Comparison of ENCODE assay signal across 8 cellular contexts in the genomic region with DNA sequence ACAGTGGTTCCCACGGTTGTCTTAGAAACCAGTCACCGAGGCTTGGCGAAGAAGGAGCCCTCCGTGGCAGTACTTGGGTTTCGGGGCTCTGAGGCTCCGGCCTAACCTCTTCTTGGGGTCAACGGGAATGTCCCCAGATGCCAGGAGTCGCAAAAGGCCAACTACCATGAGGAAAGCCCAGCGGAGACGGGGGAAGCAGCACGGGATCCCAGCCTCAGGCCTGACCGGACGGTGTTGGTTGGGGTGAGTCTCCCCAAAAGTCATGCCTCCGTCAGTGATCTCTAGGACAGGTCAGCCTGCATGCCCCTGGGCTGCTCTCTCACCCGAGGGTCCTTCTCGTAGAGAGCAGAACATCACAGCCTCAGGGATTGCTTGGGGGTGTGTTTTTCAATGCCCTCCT.
DNase-seq lines count a peak whose midpoint lies in the region; ATAC-seq and TF ChIP-seq lines count a peak whose summit lies in the region.
"Not testable (repeated sequence)": the region's sequence is repeated elsewhere in the genome, so short reads cannot be mapped to it uniquely, and the experiment has no call there.

No MANE protein-coding gene starts in this region.

- not testable (repeated sequence) for ATAC-seq in heart left ventricle; omental fat pad (ENCODE audit: low FRiP score)

- H3K4me3 Mint-ChIP-seq in activated T-cell treated with anti-CD3 and anti-CD28 coated beads, Interleukin-2, amount 50 U/mL, for 24 hours; chondrocyte (ENCODE audit: unreplicated experiment): not testable (repeated sequence)

- intact Hi-C loops in heart left ventricle (cut with DNase I); lower leg skin (cut with DNase I; ENCODE audit: low total_unique reads); uterus (cut with DNase I; ENCODE audit: low total_unique reads): not testable (repeated sequence)

- H3K36me3 ChIP-seq in heart left ventricle, uterus: not testable (repeated sequence)

- not testable (repeated sequence) for H3K27me3 Mint-ChIP-seq in activated T-cell treated with anti-CD3 and anti-CD28 coated beads, Interleukin-2, amount 50 U/mL, for 24 hours; chondrocyte (ENCODE audit: low read depth)

- not testable (repeated sequence) for TF ChIP-seq CTCF in chondrocyte (IDR thresholded peaks at IDR 0.05); heart left ventricle (IDR thresholded peaks at IDR 0.05); lower leg skin (IDR thresholded peaks at IDR 0.05); omental fat pad (IDR thresholded peaks at IDR 0.05); uterus (IDR thresholded peaks at IDR 0.05)

- H3K27ac ChIP-seq in heart left ventricle, uterus: not testable (repeated sequence)

- not testable (repeated sequence) for H3K9me3 Mint-ChIP-seq in activated T-cell treated with anti-CD3 and anti-CD28 coated beads, Interleukin-2, amount 50 U/mL, for 24 hours; chondrocyte (ENCODE audit: low read depth)

- not testable (repeated sequence) for H3K4me1 ChIP-seq in heart left ventricle, uterus

- H3K27ac Mint-ChIP-seq in activated T-cell treated with anti-CD3 and anti-CD28 coated beads, Interleukin-2, amount 50 U/mL, for 24 hours; chondrocyte (ENCODE audit: unreplicated experiment): not testable (repeated sequence)

- not testable (repeated sequence) for H3K9me3 ChIP-seq in heart left ventricle, uterus

- not testable (repeated sequence) for H3K27me3 ChIP-seq in heart left ventricle, uterus

- not testable (repeated sequence) for H3K36me3 Mint-ChIP-seq in activated T-cell treated with anti-CD3 and anti-CD28 coated beads, Interleukin-2, amount 50 U/mL, for 24 hours (ENCODE audit: low read depth); chondrocyte (ENCODE audit: low read depth)

- WGBS in heart left ventricle, 4 donors: 74 to 98% (median 86%) methylated on average over 9 to 15 of the region's 16 CpGs
- WGBS in lower leg skin, 2 donors: 79 to 90% methylated on average over 13 to 15 of the region's 16 CpGs

- H3K4me3 ChIP-seq in heart left ventricle; lower leg skin (ENCODE audit: low read depth, poor library complexity, severe bottlenecking); uterus: not testable (repeated sequence)

- H3K4me1 Mint-ChIP-seq in activated T-cell treated with anti-CD3 and anti-CD28 coated beads, Interleukin-2, amount 50 U/mL, for 24 hours (ENCODE audit: low read depth); chondrocyte (ENCODE audit: low read depth): not testable (repeated sequence)

- DNase-seq in SK-N-DZ (ENCODE audit: low spot score): peak; percentile 0
- peak; percentile 20 for DNase-seq in activated T-cell treated with anti-CD3 and anti-CD28 coated beads, Interleukin-2, amount 50 U/mL, for 24 hours
- DNase-seq in chondrocyte (ENCODE audit: low spot score): peak; percentile 50
- peak in 4 of 5 donors; percentile 5 to 57 (median 11) for DNase-seq in heart left ventricle
- DNase-seq in lower leg skin (ENCODE audit: low spot score in 2 of 2): peak; percentile 11 to 78
- DNase-seq in omental fat pad (ENCODE audit: low spot score): peak; percentile 1
- peak; percentile 0 for DNase-seq in stimulated activated CD4-positive, alpha-beta T cell treated with anti-CD3 and anti-CD28 coated beads, Interleukin-4, amount 100 ng/mL, for 1 hour
- DNase-seq in uterus: peak; percentile 7 to 13

- not testable (repeated sequence) for TF ChIP-seq POLR2A in heart left ventricle (IDR thresholded peaks at IDR 0.05); lower leg skin (IDR thresholded peaks at IDR 0.05); uterus (IDR thresholded peaks at IDR 0.05)

Comparison
In these comparisons a context has a peak if more than half of its experiments do, and no peak if none do; other contexts are left out.
1. DNase-seq: peak in every context shown above with its lines; median percentile 50 in chondrocyte; 44 in lower leg skin; 20 in activated T-cell treated with anti-CD3 and anti-CD28 coated beads, Interleukin-2, amount 50 U/mL, for 24 hours; 11 in heart left ventricle; 10 in uterus; 1 in omental fat pad; 0 in SK-N-DZ; 0 in stimulated activated CD4-positive, alpha-beta T cell treated with anti-CD3 and anti-CD28 coated beads, Interleukin-4, amount 100 ng/mL, for 1 hour.